40 cellular contexts compared by ENCODE assay signal in the genomic region with DNA sequence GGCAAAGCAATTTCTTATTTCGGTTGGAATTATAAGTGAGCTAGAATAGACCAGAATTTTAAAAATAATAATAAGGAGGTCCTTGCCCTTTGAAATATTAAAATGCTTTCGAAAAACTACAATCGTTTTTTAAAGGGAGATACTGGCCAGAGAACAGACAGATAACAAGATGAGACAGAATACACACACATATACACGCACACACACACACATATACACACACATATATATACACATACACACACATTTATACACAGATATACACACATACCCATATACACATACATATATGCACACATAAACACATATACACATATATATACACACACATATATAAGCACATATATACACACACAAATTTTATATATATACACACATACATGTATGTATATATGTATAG.
"Had no signal": no experiment of that assay in that cellular context is flagged by ENCODE, and none has a peak within 500 bp of the region (broad histone marks: within the 10 kb centered on the region; RNA-seq: fewer than 3 reads in every experiment).

No MANE protein-coding gene starts in this region.

- FAIRE-seq: astrocyte, bronchial epithelial cell had no signal

- H3K4me1 ChIP-seq: adrenal gland, ascending aorta, breast epithelium had no signal

- H3K9me3 ChIP-seq: adrenal gland, ascending aorta, body of pancreas, breast epithelium had no signal

- H3K4me3 ChIP-seq: adrenal gland, ascending aorta, body of pancreas, breast epithelium, cardiac muscle cell had no signal

- H3K9me3 Mint-ChIP-seq: activated naive CD4-positive, alpha-beta T cell treated with anti-CD3 and anti-CD28 coated beads, Interleukin-2, amount 10 ng/mL, durations not matched to agents 7 days and 5 days; activated naive CD4-positive, alpha-beta T cell treated with anti-CD3 and anti-CD28 coated beads, Interleukin-2, amount 50 U/mL, for 24 hours; activated naive CD8-positive, alpha-beta T cell treated with anti-CD3 and anti-CD28 coated beads for 36 hours; activated naive CD8-positive, alpha-beta T cell treated with anti-CD3 and anti-CD28 coated beads, Interleukin-2, amount 10 ng/mL, durations not matched to agents 7 days and 5 days; activated naive CD8-positive, alpha-beta T cell treated with anti-CD3 and anti-CD28 coated beads, Interleukin-2, amount 50 U/mL, for 24 hours; activated T-cell treated with anti-CD3 and anti-CD28 coated beads, Interleukin-2, amount 50 U/mL, for 24 hours; activated T-cell treated with anti-CD3 and anti-CD28 coated beads, Interleukin-2, amount 50 U/mL, for 4 hours; activated T-helper 1 cell treated with anti-CD3 and anti-CD28 coated beads, Interleukin-12 subunit alpha, Interleukin-12 subunit beta, Interleukin-2, Interleukin-4 antibody, amounts not matched to agents 30 ng/mL and 10 ng/mL and 1 ng/mL, durations not matched to agents 14 hours and 24 hours and 36 hours; activated T-helper 2 cell treated with anti-CD3 and anti-CD28 coated beads, Interferon-gamma antibody, Interleukin-2, Interleukin-4, amounts not matched to agents 10 μg/mL and 5 μg/mL and 100 μg/mL, durations not matched to agents 14 hours and 24 hours and 36 hours; central memory CD8-positive, alpha-beta T cell had no signal

- H3K36me3 ChIP-seq: adrenal gland, ascending aorta, brain microvascular endothelial cell, breast epithelium, cardiac muscle cell had no signal

- H3K4me1 Mint-ChIP-seq: activated naive CD4-positive, alpha-beta T cell treated with anti-CD3 and anti-CD28 coated beads, Interleukin-2, amount 10 ng/mL, durations not matched to agents 7 days and 5 days; activated naive CD4-positive, alpha-beta T cell treated with anti-CD3 and anti-CD28 coated beads, Interleukin-2, amount 50 U/mL, for 24 hours; activated naive CD8-positive, alpha-beta T cell treated with anti-CD3 and anti-CD28 coated beads for 36 hours; central memory CD8-positive, alpha-beta T cell had no signal

- H3K27me3 ChIP-seq: ascending aorta, body of pancreas, brain microvascular endothelial cell had no signal

- H3K36me3 Mint-ChIP-seq: activated naive CD4-positive, alpha-beta T cell treated with anti-CD3 and anti-CD28 coated beads, Interleukin-2, amount 10 ng/mL, durations not matched to agents 7 days and 5 days; activated naive CD4-positive, alpha-beta T cell treated with anti-CD3 and anti-CD28 coated beads, Interleukin-2, amount 50 U/mL, for 24 hours; activated naive CD4-positive, alpha-beta T cell treated with anti-CD3 and anti-CD28 coated beads, Interleukin-2, amount 50 U/mL, for 72 hours; activated naive CD8-positive, alpha-beta T cell; activated naive CD8-positive, alpha-beta T cell treated with anti-CD3 and anti-CD28 coated beads for 36 hours; activated naive CD8-positive, alpha-beta T cell treated with anti-CD3 and anti-CD28 coated beads, Interleukin-2, amount 10 ng/mL, durations not matched to agents 7 days and 5 days; brain had no signal

- H3K27ac ChIP-seq: adrenal gland, ascending aorta, body of pancreas, brain microvascular endothelial cell, breast epithelium, cardiac muscle cell had no signal

- H3K27ac Mint-ChIP-seq: activated naive CD4-positive, alpha-beta T cell treated with anti-CD3 and anti-CD28 coated beads for 36 hours; activated naive CD4-positive, alpha-beta T cell treated with anti-CD3 and anti-CD28 coated beads, Interleukin-2, amount 10 ng/mL, durations not matched to agents 7 days and 5 days; activated naive CD4-positive, alpha-beta T cell treated with anti-CD3 and anti-CD28 coated beads, Interleukin-2, amount 50 U/mL, for 24 hours; activated naive CD4-positive, alpha-beta T cell treated with anti-CD3 and anti-CD28 coated beads, Interleukin-2, amount 50 U/mL, for 72 hours; activated naive CD8-positive, alpha-beta T cell; activated naive CD8-positive, alpha-beta T cell treated with anti-CD3 and anti-CD28 coated beads for 36 hours; activated naive CD8-positive, alpha-beta T cell treated with anti-CD3 and anti-CD28 coated beads, Interleukin-2, amount 10 ng/mL, durations not matched to agents 7 days and 5 days; activated naive CD8-positive, alpha-beta T cell treated with anti-CD3 and anti-CD28 coated beads, Interleukin-2, amount 50 U/mL, for 24 hours; activated T-cell treated with anti-CD3 and anti-CD28 coated beads, Interleukin-2, amount 50 U/mL, for 24 hours; activated T-cell treated with anti-CD3 and anti-CD28 coated beads, Interleukin-2, amount 50 U/mL, for 72 hours; activated T-helper 1 cell treated with anti-CD3 and anti-CD28 coated beads, Interleukin-12 subunit alpha, Interleukin-12 subunit beta, Interleukin-2, Interleukin-4 antibody, amounts not matched to agents 30 ng/mL and 10 ng/mL and 1 ng/mL, durations not matched to agents 14 hours and 24 hours and 36 hours; activated T-helper 17 cell treated with anti-CD3 and anti-CD28 coated beads, Interleukin-2, amount 50 U/mL, for 72 hours; activated T-helper 2 cell treated with anti-CD3 and anti-CD28 coated beads, Interferon-gamma antibody, Interleukin-2, Interleukin-4, amounts not matched to agents 10 μg/mL and 5 μg/mL and 100 μg/mL, durations not matched to agents 14 hours and 24 hours and 36 hours; brain had no signal

- DNase-seq: activated effector memory CD4-positive, alpha-beta T cell treated with anti-CD3 and anti-CD28 coated beads, Interleukin-2, amount 50 U/mL, for 16 hours; activated effector memory CD4-positive, alpha-beta T cell treated with Interleukin-2 at 50 U/mL for 16 hours; activated gamma-delta T cell; activated gamma-delta T cell treated with Interleukin-2 at 50 U/mL for 16 hours; activated naive CD4-positive, alpha-beta T cell; activated naive CD4-positive, alpha-beta T cell treated with anti-CD3 and anti-CD28 coated beads for 36 hours; activated naive CD4-positive, alpha-beta T cell treated with anti-CD3 and anti-CD28 coated beads, Interleukin-2, amount 10 ng/mL, durations not matched to agents 7 days and 5 days; activated naive CD4-positive, alpha-beta T cell treated with anti-CD3 and anti-CD28 coated beads, Interleukin-2, amount 50 U/mL, for 16 hours; activated naive CD4-positive, alpha-beta T cell treated with Interleukin-2 at 50 U/mL for 16 hours; activated naive CD8-positive, alpha-beta T cell treated with anti-CD3 and anti-CD28 coated beads for 36 hours; activated naive CD8-positive, alpha-beta T cell treated with anti-CD3 and anti-CD28 coated beads, Interleukin-2, amount 10 ng/mL, durations not matched to agents 7 days and 5 days; activated naive CD8-positive, alpha-beta T cell treated with anti-CD3 and anti-CD28 coated beads, Interleukin-2, amount 50 U/mL, for 24 hours; activated T-cell treated with anti-CD3 and anti-CD28 coated beads, Interleukin-2, amount 50 U/mL, for 1 hour; activated T-cell treated with anti-CD3 and anti-CD28 coated beads, Interleukin-2, amount 50 U/mL, for 24 hours; activated T-cell treated with anti-CD3 and anti-CD28 coated beads, Interleukin-2, amount 50 U/mL, for 4 hours; activated T-cell treated with anti-CD3 and anti-CD28 coated beads, Interleukin-2, amount 50 U/mL, for 48 hours; activated T-cell treated with anti-CD3 and anti-CD28 coated beads, Interleukin-2, amount 50 U/mL, for 72 hours; adrenal gland; amniotic stem cell; amygdala; anterior cingulate cortex; aorta; body of pancreas; brain microvascular endothelial cell; caudate nucleus; central memory CD4-positive, alpha-beta T cell; cerebellar nuclear complex had no signal

- H3K4me3 Mint-ChIP-seq: activated naive CD4-positive, alpha-beta T cell treated with anti-CD3 and anti-CD28 coated beads for 36 hours; activated naive CD4-positive, alpha-beta T cell treated with anti-CD3 and anti-CD28 coated beads, Interleukin-2, amount 10 ng/mL, durations not matched to agents 7 days and 5 days; activated naive CD4-positive, alpha-beta T cell treated with anti-CD3 and anti-CD28 coated beads, Interleukin-2, amount 50 U/mL, for 24 hours; activated naive CD8-positive, alpha-beta T cell; activated naive CD8-positive, alpha-beta T cell treated with anti-CD3 and anti-CD28 coated beads for 36 hours; activated naive CD8-positive, alpha-beta T cell treated with anti-CD3 and anti-CD28 coated beads, Interleukin-2, amount 10 ng/mL, durations not matched to agents 7 days and 5 days; activated naive CD8-positive, alpha-beta T cell treated with anti-CD3 and anti-CD28 coated beads, Interleukin-2, amount 50 U/mL, for 24 hours; activated T-cell treated with anti-CD3 and anti-CD28 coated beads, Interleukin-2, amount 50 U/mL, for 24 hours; activated T-cell treated with anti-CD3 and anti-CD28 coated beads, Interleukin-2, amount 50 U/mL, for 4 hours; activated T-cell treated with anti-CD3 and anti-CD28 coated beads, Interleukin-2, amount 50 U/mL, for 72 hours; activated T-helper 1 cell treated with anti-CD3 and anti-CD28 coated beads, Interleukin-12 subunit alpha, Interleukin-12 subunit beta, Interleukin-2, Interleukin-4 antibody, amounts not matched to agents 30 ng/mL and 10 ng/mL and 1 ng/mL, durations not matched to agents 14 hours and 24 hours and 36 hours; activated T-helper 17 cell treated with anti-CD3 and anti-CD28 coated beads, Interleukin-2, amount 50 U/mL, for 72 hours; brain; central memory CD8-positive, alpha-beta T cell had no signal

- ATAC-seq: activated naive CD4-positive, alpha-beta T cell treated with anti-CD3 and anti-CD28 coated beads, Interleukin-2, amount 50 U/mL, for 72 hours; activated naive CD8-positive, alpha-beta T cell treated with anti-CD3 and anti-CD28 coated beads, Interleukin-2, amount 50 U/mL, for 24 hours; activated T-cell treated with anti-CD3 and anti-CD28 coated beads, Interleukin-2, amount 50 U/mL, for 4 hours; activated T-cell treated with anti-CD3 and anti-CD28 coated beads, Interleukin-2, amount 50 U/mL, for 72 hours; activated T-helper 17 cell treated with anti-CD3 and anti-CD28 coated beads, Interleukin-2, amount 50 U/mL, for 72 hours; body of pancreas had no signal
